2 cellular contexts compared by ENCODE assay signal in the genomic region with DNA sequence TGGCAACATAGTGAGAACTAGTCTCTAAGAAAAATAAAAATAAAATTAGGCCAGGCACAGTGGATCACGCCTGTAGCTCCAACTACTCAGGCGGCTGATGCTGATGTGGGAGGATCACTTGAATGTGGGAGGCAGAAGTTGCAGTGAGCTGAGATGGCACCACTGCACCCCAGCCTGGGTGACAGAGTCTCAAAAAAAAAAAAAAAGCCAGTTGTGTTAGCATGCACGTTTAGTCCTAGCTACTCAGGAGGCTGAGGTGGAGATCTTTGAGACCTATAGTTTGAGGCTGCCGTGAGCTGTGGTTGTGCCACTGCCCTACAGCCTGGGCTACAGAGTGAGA.
TF ChIP-seq lines count a peak whose summit lies in the region.

No MANE protein-coding gene starts in this region.

TF ChIP-seq in GM23338, 12 proteins besides CTCF, POLR2A, EP300 and RAD21 (continued from another document):
- TF ChIP-seq, protein P1, sequence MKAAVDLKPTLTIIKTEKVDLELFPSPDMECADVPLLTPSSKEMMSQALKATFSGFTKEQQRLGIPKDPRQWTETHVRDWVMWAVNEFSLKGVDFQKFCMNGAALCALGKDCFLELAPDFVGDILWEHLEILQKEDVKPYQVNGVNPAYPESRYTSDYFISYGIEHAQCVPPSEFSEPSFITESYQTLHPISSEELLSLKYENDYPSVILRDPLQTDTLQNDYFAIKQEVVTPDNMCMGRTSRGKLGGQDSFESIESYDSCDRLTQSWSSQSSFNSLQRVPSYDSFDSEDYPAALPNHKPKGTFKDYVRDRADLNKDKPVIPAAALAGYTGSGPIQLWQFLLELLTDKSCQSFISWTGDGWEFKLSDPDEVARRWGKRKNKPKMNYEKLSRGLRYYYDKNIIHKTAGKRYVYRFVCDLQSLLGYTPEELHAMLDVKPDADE (IDR thresholded peaks at IDR 0.05): no peak
- TF ChIP-seq ZNF331 (CRISPR knock-in tag; IDR thresholded peaks at IDR 0.05; ENCODE audit: low read depth) (no peak), POLR2AphosphoS5 (IDR thresholded peaks at IDR 0.05; ENCODE audit: low read depth) (no peak), STAT1 (IDR thresholded peaks at IDR 0.05; ENCODE audit: unreplicated experiment) (no peak)
- TF ChIP-seq, protein P2, sequence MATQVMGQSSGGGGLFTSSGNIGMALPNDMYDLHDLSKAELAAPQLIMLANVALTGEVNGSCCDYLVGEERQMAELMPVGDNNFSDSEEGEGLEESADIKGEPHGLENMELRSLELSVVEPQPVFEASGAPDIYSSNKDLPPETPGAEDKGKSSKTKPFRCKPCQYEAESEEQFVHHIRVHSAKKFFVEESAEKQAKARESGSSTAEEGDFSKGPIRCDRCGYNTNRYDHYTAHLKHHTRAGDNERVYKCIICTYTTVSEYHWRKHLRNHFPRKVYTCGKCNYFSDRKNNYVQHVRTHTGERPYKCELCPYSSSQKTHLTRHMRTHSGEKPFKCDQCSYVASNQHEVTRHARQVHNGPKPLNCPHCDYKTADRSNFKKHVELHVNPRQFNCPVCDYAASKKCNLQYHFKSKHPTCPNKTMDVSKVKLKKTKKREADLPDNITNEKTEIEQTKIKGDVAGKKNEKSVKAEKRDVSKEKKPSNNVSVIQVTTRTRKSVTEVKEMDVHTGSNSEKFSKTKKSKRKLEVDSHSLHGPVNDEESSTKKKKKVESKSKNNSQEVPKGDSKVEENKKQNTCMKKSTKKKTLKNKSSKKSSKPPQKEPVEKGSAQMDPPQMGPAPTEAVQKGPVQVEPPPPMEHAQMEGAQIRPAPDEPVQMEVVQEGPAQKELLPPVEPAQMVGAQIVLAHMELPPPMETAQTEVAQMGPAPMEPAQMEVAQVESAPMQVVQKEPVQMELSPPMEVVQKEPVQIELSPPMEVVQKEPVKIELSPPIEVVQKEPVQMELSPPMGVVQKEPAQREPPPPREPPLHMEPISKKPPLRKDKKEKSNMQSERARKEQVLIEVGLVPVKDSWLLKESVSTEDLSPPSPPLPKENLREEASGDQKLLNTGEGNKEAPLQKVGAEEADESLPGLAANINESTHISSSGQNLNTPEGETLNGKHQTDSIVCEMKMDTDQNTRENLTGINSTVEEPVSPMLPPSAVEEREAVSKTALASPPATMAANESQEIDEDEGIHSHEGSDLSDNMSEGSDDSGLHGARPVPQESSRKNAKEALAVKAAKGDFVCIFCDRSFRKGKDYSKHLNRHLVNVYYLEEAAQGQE (IDR thresholded peaks at IDR 0.05; ENCODE audit: unreplicated experiment): no peak
- TF ChIP-seq, protein P3, sequence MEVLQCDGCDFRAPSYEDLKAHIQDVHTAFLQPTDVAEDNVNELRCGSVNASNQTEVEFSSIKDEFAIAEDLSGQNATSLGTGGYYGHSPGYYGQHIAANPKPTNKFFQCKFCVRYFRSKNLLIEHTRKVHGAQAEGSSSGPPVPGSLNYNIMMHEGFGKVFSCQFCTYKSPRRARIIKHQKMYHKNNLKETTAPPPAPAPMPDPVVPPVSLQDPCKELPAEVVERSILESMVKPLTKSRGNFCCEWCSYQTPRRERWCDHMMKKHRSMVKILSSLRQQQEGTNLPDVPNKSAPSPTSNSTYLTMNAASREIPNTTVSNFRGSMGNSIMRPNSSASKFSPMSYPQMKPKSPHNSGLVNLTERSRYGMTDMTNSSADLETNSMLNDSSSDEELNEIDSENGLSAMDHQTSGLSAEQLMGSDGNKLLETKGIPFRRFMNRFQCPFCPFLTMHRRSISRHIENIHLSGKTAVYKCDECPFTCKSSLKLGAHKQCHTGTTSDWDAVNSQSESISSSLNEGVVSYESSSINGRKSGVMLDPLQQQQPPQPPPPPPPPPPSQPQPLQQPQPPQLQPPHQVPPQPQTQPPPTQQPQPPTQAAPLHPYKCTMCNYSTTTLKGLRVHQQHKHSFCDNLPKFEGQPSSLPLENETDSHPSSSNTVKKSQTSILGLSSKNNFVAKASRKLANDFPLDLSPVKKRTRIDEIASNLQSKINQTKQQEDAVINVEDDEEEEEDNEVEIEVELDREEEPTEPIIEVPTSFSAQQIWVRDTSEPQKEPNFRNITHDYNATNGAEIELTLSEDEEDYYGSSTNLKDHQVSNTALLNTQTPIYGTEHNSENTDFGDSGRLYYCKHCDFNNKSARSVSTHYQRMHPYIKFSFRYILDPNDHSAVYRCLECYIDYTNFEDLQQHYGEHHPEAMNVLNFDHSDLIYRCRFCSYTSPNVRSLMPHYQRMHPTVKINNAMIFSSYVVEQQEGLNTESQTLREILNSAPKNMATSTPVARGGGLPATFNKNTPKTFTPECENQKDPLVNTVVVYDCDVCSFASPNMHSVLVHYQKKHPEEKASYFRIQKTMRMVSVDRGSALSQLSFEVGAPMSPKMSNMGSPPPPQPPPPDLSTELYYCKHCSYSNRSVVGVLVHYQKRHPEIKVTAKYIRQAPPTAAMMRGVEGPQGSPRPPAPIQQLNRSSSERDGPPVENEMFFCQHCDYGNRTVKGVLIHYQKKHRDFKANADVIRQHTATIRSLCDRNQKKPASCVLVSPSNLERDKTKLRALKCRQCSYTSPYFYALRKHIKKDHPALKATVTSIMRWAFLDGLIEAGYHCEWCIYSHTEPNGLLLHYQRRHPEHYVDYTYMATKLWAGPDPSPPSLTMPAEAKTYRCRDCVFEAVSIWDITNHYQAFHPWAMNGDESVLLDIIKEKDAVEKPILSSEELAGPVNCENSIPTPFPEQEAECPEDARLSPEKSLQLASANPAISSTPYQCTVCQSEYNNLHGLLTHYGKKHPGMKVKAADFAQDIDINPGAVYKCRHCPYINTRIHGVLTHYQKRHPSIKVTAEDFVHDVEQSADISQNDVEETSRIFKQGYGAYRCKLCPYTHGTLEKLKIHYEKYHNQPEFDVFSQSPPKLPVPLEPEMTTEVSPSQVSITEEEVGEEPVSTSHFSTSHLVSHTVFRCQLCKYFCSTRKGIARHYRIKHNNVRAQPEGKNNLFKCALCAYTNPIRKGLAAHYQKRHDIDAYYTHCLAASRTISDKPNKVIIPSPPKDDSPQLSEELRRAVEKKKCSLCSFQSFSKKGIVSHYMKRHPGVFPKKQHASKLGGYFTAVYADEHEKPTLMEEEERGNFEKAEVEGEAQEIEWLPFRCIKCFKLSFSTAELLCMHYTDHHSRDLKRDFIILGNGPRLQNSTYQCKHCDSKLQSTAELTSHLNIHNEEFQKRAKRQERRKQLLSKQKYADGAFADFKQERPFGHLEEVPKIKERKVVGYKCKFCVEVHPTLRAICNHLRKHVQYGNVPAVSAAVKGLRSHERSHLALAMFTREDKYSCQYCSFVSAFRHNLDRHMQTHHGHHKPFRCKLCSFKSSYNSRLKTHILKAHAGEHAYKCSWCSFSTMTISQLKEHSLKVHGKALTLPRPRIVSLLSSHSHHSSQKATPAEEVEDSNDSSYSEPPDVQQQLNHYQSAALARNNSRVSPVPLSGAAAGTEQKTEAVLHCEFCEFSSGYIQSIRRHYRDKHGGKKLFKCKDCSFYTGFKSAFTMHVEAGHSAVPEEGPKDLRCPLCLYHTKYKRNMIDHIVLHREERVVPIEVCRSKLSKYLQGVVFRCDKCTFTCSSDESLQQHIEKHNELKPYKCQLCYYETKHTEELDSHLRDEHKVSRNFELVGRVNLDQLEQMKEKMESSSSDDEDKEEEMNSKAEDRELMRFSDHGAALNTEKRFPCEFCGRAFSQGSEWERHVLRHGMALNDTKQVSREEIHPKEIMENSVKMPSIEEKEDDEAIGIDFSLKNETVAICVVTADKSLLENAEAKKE (CRISPR knock-in tag; IDR thresholded peaks at IDR 0.05): no peak

TF ChIP-seq in K562, 482 proteins besides CTCF, POLR2A, EP300 and RAD21 (continued from another document):
- TF ChIP-seq, protein P4, sequence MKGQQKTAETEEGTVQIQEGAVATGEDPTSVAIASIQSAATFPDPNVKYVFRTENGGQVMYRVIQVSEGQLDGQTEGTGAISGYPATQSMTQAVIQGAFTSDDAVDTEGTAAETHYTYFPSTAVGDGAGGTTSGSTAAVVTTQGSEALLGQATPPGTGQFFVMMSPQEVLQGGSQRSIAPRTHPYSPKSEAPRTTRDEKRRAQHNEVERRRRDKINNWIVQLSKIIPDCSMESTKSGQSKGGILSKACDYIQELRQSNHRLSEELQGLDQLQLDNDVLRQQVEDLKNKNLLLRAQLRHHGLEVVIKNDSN (CRISPR knock-in tag; IDR thresholded peaks at IDR 0.05): no peak
- no peak for TF ChIP-seq TSC22D4 (tag; IDR thresholded peaks at IDR 0.05)
- TF ChIP-seq ZNF384 (IDR thresholded peaks at IDR 0.05; ENCODE audit: low read depth, low read length): peak; percentile 49; the same call in 1 of the 2 replicates
- no peak for TF ChIP-seq ZSCAN32 (CRISPR knock-in tag; IDR thresholded peaks at IDR 0.05)
